In the genomic region with DNA sequence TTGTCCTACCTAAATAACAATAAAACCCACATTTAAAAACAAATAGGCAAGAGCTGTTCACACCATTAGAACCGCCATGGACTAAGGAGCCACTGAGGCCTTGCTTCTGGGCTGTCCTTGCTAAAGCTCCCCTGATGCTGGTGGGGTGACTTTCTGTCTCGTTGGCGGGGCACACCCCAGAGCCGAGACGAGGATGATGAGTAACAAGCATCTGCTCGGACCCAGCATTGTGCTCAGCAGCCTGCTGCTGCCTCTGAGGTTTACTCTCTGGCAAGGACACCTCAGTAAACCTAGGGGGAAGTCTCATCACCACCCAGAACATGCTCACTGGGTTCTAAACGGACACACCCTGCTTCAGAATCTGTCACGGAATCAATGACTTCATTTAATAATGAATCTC, we compare ENCODE assay signal across 15 cellular contexts. TPM values are rescaled to one million over a fixed set of nuclear protein-coding genes. Genes with fewer than 3 reads are reported as not detected.
"Had no signal": no experiment of that assay in that cellular context is flagged by ENCODE, and none has a peak within 500 bp of the region (broad histone marks: within the 10 kb centered on the region; RNA-seq: fewer than 3 reads in every experiment).

No MANE protein-coding gene starts in this region.

RNA-seq across cellular contexts. Expression of a gene that starts 10.6 kb away (rescaled TPM):
- total RNA-seq: activated naive CD8-positive, alpha-beta T cell treated with anti-CD3 and anti-CD28 coated beads for 36 hours; activated T-helper 1 cell treated with anti-CD3 and anti-CD28 coated beads, Interleukin-12 subunit alpha, Interleukin-12 subunit beta, Interleukin-2, Interleukin-4 antibody, amounts not matched to agents 30 ng/mL and 10 ng/mL and 1 ng/mL, durations not matched to agents 14 hours and 24 hours and 36 hours; cardiac muscle cell; dermis blood vessel endothelial cell; esophagus squamous epithelium; heart right ventricle; kidney epithelial cell; left lung; lung microvascular endothelial cell; mesothelial cell of epicardium; occipital lobe; renal cortical epithelial cell; sigmoid colon; urinary bladder had no signal
- polyA plus RNA-seq: cardiac muscle cell, heart right ventricle, neural cell, sigmoid colon, urinary bladder had no signal

RNA-seq across cellular contexts. Expression of a gene that starts 22.5 kb away (rescaled TPM):
- total RNA-seq: activated naive CD8-positive, alpha-beta T cell treated with anti-CD3 and anti-CD28 coated beads for 36 hours; activated T-helper 1 cell treated with anti-CD3 and anti-CD28 coated beads, Interleukin-12 subunit alpha, Interleukin-12 subunit beta, Interleukin-2, Interleukin-4 antibody, amounts not matched to agents 30 ng/mL and 10 ng/mL and 1 ng/mL, durations not matched to agents 14 hours and 24 hours and 36 hours; esophagus squamous epithelium; heart right ventricle; kidney epithelial cell; left lung; occipital lobe; renal cortical epithelial cell; sigmoid colon had no signal
- polyA plus RNA-seq: heart right ventricle, urinary bladder had no signal
